In the genomic region with DNA sequence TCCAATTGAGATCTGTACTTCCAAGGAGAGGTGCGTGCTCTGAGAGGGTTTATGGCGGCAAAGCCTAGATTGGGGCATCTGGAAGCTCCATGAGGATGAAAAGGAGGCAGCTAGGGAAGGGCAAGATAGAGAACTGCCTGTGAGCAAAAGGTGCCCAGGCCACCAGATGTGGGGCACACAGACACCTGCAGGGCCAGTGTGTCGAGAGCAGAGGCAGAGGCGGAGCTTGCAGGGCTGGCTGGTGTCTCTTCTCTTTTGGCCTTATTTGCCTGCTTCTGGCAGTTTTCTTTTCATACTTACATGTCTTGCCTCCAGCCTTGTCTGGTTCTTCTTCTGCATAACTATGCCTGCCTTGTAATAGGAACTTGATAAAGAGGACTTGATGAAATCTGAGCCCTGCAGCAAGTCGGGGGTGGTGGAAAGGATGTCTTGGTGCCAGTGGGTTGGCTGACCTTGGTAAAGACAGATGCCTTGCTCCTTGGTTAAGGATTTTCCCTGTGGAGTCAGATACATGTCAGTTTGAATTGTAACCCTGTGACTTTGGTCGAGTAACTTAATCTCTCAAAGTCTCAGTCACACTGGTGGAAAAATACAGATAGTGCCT, we compare ENCODE assay signal across 32 cellular contexts.
DNase-seq lines count a peak whose midpoint lies in the region; ATAC-seq and TF ChIP-seq lines count a peak whose summit lies in the region.
"Had no signal": no experiment of that assay in that cellular context is flagged by ENCODE, and none has a peak within 500 bp of the region (broad histone marks: within the 10 kb centered on the region; RNA-seq: fewer than 3 reads in every experiment).

No MANE protein-coding gene starts in this region.

- H3K9me3 ChIP-seq in RWPE2 (ENCODE audit: severe bottlenecking): no peaks in the 10 kb centered on the region
- H3K9me3 ChIP-seq in PC-3 (ENCODE audit: low read length): no peaks in the 10 kb centered on the region
- H3K9me3 ChIP-seq: adrenal gland, colonic mucosa, upper lobe of left lung had no signal

- no TSS peak for BruUV-seq in PC-3 (replicated peaks; lab: Mats Ljungman, UMichigan)

- intact Hi-C loops in PC-3 (cut with micrococcal nuclease): no loop called here
- intact Hi-C loops in left ventricle myocardium superior (cut with micrococcal nuclease): no loop called here

- H3K4me2 ChIP-seq in GM23338: peak overlapping the region; percentile 62
- no peak overlapping the region for H3K4me2 ChIP-seq in PC-3 (ENCODE audit: low read length)

- H3K4me1 ChIP-seq in GM23338 (ENCODE audit: insufficient read depth) (peaks cover 24% of the 10 kb centered on the region), RWPE2 (ENCODE audit: insufficient read depth, poor library complexity, severe bottlenecking) (peaks cover 25% of the 10 kb centered on the region), PC-3 (ENCODE audit: insufficient read depth, low read length) (no peaks in the 10 kb centered on the region; the same call in 1 of the 2 replicates)
- H3K4me1 ChIP-seq: adrenal gland, colonic mucosa, upper lobe of left lung had no signal

- no peak overlapping the region for H3K9ac ChIP-seq in PC-3 (ENCODE audit: low read length)
- H3K9ac ChIP-seq: parathyroid adenoma had no signal

- no peaks in the 10 kb centered on the region for H3K36me3 ChIP-seq in GM23338 (ENCODE audit: insufficient read depth)
- H3K36me3 ChIP-seq in RWPE2 (ENCODE audit: low read depth): no peaks in the 10 kb centered on the region
- no peaks in the 10 kb centered on the region for H3K36me3 ChIP-seq in PC-3 (ENCODE audit: low read depth, low read length)
- H3K36me3 ChIP-seq: adrenal gland, colonic mucosa, upper lobe of left lung had no signal

- H3K4me3 ChIP-seq in GM23338 (no peak overlapping the region), RWPE2 (ENCODE audit: severe bottlenecking) (no peak overlapping the region), PC-3 (ENCODE audit: low read length) (no peak overlapping the region)
- H3K4me3 ChIP-seq: adrenal gland, colonic mucosa, upper lobe of left lung had no signal

- H3K9me3 Mint-ChIP-seq in GM23338: no peaks in the 10 kb centered on the region
- H3K9me3 Mint-ChIP-seq: activated B cell treated with CpG ODN at 0.5 μM for 24 hours; activated T-cell treated with anti-CD3 and anti-CD28 coated beads, Interleukin-2, amount 50 U/mL, for 72 hours; mesothelial cell of epicardium had no signal

- H4K20me1 ChIP-seq in GM23338 (replicated peaks; ENCODE audit: insufficient read depth): no peaks in the 10 kb centered on the region
- H4K20me1 ChIP-seq in PC-3 (ENCODE audit: low read length): no peaks in the 10 kb centered on the region

- POLR2A ChIA-PET in PC-3 (lab: Charles Lee; ENCODE audit: unreplicated experiment): no interaction called here

- CTCF ChIA-PET in PC-3 (lab: Charles Lee): no interaction called here

- peaks cover 57% of the 10 kb centered on the region for H3K4me1 Mint-ChIP-seq in GM23338
- H3K4me1 Mint-ChIP-seq: activated B cell treated with CpG ODN at 0.5 μM for 24 hours; stimulated activated memory B cell treated with anti-CD40 and anti-IgM and Interleukin-4, amounts not matched to agents 10 μg/mL and 1 μg/mL and 100 μg/mL, for 72 hours had no signal

- H3K27ac ChIP-seq in GM23338 (ENCODE audit: low read depth): no peak overlapping the region
- H3K27ac ChIP-seq in RWPE2 (ENCODE audit: poor library complexity, severe bottlenecking): peak overlapping the region; percentile 98
- H3K27ac ChIP-seq in PC-3 (ENCODE audit: low read length): no peak overlapping the region
- H3K27ac ChIP-seq: adrenal gland, colonic mucosa, HL-60, parathyroid adenoma, upper lobe of left lung had no signal

- DNase-seq in GM23338 (ENCODE audit: low spot score) (peak; percentile 22), RWPE2 (ENCODE audit: low spot score) (no peak), dedifferentiated amniotic fluid mesenchymal stem cell (ENCODE audit: extremely low spot score) (peak; percentile 47), omental fat pad (ENCODE audit: low spot score) (no peak), DMS 273 (lab: John Stamatoyannopoulos, UW; ENCODE audit: unreplicated experiment) (no peak), PC-3 (no peak), left ventricle myocardium superior (no peak)
- DNase-seq: activated B cell treated with CpG ODN at 0.5 μM for 24 hours; activated CD4-positive, alpha-beta T cell treated with anti-CD3 and anti-CD28 coated beads, Interleukin-2, amount 50 U/mL, for 4 hours; activated naive CD4-positive, alpha-beta T cell treated with Interleukin-2 at 50 U/mL for 16 hours; activated T-cell treated with anti-CD3 and anti-CD28 coated beads, Interleukin-2, amount 50 U/mL, for 72 hours; C1 segment of cervical spinal cord; colonic mucosa; COR-L47; EL; foreskin melanocyte; GOT3; Kasumi-1; left cardiac atrium; naive thymus-derived CD8-positive, alpha-beta T cell; right cardiac atrium; SHP77; stimulated activated CD4-positive, alpha-beta T cell treated with anti-CD3 and anti-CD28 coated beads, Interleukin-4, amount 100 ng/mL, for 4 hours; SW 1271; T-helper 9 cell; upper lobe of left lung had no signal

- H2AFZ ChIP-seq in GM23338: 0 out of 2 replicates have a peak overlapping the region, but pooled peaks have one; percentile 14
- no peak overlapping the region for H2AFZ ChIP-seq in PC-3 (ENCODE audit: low read length)
- H2AFZ ChIP-seq: parathyroid adenoma had no signal

- H3K27me3 Mint-ChIP-seq in GM23338 (ENCODE audit: insufficient read depth, low read depth, poor library complexity): peaks cover 4% of the 10 kb centered on the region
- H3K27me3 Mint-ChIP-seq: activated B cell treated with CpG ODN at 0.5 μM for 24 hours; stimulated activated memory B cell treated with anti-CD40 and anti-IgM and Interleukin-4, amounts not matched to agents 10 μg/mL and 1 μg/mL and 100 μg/mL, for 72 hours had no signal

- ATAC-seq in GM23338 (peak; percentile 57), RWPE2 (ENCODE audit: low read depth) (no peak), omental fat pad (ENCODE audit: low FRiP score) (peak; percentile 43), GM21737 (IDR thresholded peaks at IDR 0.05; ENCODE audit: unreplicated experiment) (no peak), PC-3 (no peak), left ventricle myocardium superior (no peak)
- ATAC-seq: activated T-cell treated with anti-CD3 and anti-CD28 coated beads, Interleukin-2, amount 50 U/mL, for 72 hours; naive thymus-derived CD8-positive, alpha-beta T cell; stimulated activated memory B cell treated with anti-CD40 and anti-IgM and Interleukin-4, amounts not matched to agents 10 μg/mL and 1 μg/mL and 100 μg/mL, for 72 hours had no signal

- no peaks in the 10 kb centered on the region for H3F3A ChIP-seq in GM23338 (replicated peaks; ENCODE audit: low read depth)
- no peaks in the 10 kb centered on the region for H3F3A ChIP-seq in PC-3 (ENCODE audit: low read length, unreplicated experiment)

- H3K79me2 ChIP-seq in GM23338 (replicated peaks; ENCODE audit: insufficient read depth) (no peaks in the 10 kb centered on the region), PC-3 (ENCODE audit: low read length) (no peaks in the 10 kb centered on the region)

- no peak overlapping the region for H3K4me3 Mint-ChIP-seq in GM23338
- H3K4me3 Mint-ChIP-seq: activated B cell treated with CpG ODN at 0.5 μM for 24 hours; activated T-cell treated with anti-CD3 and anti-CD28 coated beads, Interleukin-2, amount 50 U/mL, for 72 hours; mesothelial cell of epicardium; naive thymus-derived CD8-positive, alpha-beta T cell; stimulated activated memory B cell treated with anti-CD40 and anti-IgM and Interleukin-4, amounts not matched to agents 10 μg/mL and 1 μg/mL and 100 μg/mL, for 72 hours had no signal

- H3K36me3 Mint-ChIP-seq in GM23338 (ENCODE audit: low read depth): no peaks in the 10 kb centered on the region
- H3K36me3 Mint-ChIP-seq: mesothelial cell of epicardium; naive thymus-derived CD8-positive, alpha-beta T cell; stimulated activated memory B cell treated with anti-CD40 and anti-IgM and Interleukin-4, amounts not matched to agents 10 μg/mL and 1 μg/mL and 100 μg/mL, for 72 hours had no signal

- H3K27me3 ChIP-seq in GM23338 (ENCODE audit: insufficient read depth): no peaks in the 10 kb centered on the region
- no peaks in the 10 kb centered on the region for H3K27me3 ChIP-seq in RWPE2 (ENCODE audit: insufficient read depth, poor library complexity, severe bottlenecking)
- no peaks in the 10 kb centered on the region for H3K27me3 ChIP-seq in PC-3 (ENCODE audit: low read length)
- H3K27me3 ChIP-seq: adrenal gland, colonic mucosa, upper lobe of left lung had no signal

- no peak for TF ChIP-seq CTCF in GM23338 (conservative IDR thresholded peaks at IDR 0.05; ENCODE audit: low read depth in 2 of 2)
- TF ChIP-seq CTCF in RWPE2 (IDR thresholded peaks at IDR 0.05; ENCODE audit: poor library complexity, severe bottlenecking): no peak
- TF ChIP-seq CTCF in omental fat pad (IDR thresholded peaks at IDR 0.05): no peak
- no peak for TF ChIP-seq CTCF in PC-3 (conservative IDR thresholded peaks at IDR 0.05; ENCODE audit: low read depth, low read length)

- no peak overlapping the region for H3K27ac Mint-ChIP-seq in GM23338
- H3K27ac Mint-ChIP-seq: activated B cell treated with CpG ODN at 0.5 μM for 24 hours; activated T-cell treated with anti-CD3 and anti-CD28 coated beads, Interleukin-2, amount 50 U/mL, for 72 hours; mesothelial cell of epicardium; naive thymus-derived CD8-positive, alpha-beta T cell; stimulated activated memory B cell treated with anti-CD40 and anti-IgM and Interleukin-4, amounts not matched to agents 10 μg/mL and 1 μg/mL and 100 μg/mL, for 72 hours had no signal

- H3K9me2 ChIP-seq in GM23338 (ENCODE audit: insufficient read depth) (no peaks in the 10 kb centered on the region), PC-3 (replicated peaks; ENCODE audit: low read length) (no peaks in the 10 kb centered on the region)

TF ChIP-seq in GM23338, 12 proteins besides CTCF, POLR2A, EP300 and RAD21 (continues in another document):
- TF ChIP-seq STAT1 (IDR thresholded peaks at IDR 0.05; ENCODE audit: unreplicated experiment) (no peak), POLR2AphosphoS5 (IDR thresholded peaks at IDR 0.05; ENCODE audit: low read depth) (no peak), EZH2phosphoT487 (IDR thresholded peaks at IDR 0.05; ENCODE audit: unreplicated experiment) (no peak), CREB1 (CRISPR knock-in tag; IDR thresholded peaks at IDR 0.05; ENCODE audit: low read depth) (no peak), JUNB (IDR thresholded peaks at IDR 0.05; ENCODE audit: unreplicated experiment) (no peak), ZNF114 (CRISPR knock-in tag; IDR thresholded peaks at IDR 0.05) (no peak), ETS1 (IDR thresholded peaks at IDR 0.05) (no peak)

Comparison
In these comparisons a context has a peak if more than half of its experiments do, and no peak if none do; other contexts are left out.
1. ATAC-seq: peak in GM23338 (single experiment) and omental fat pad (single experiment); none in RWPE2 (single experiment), GM21737 (single experiment), PC-3 (single experiment) and left ventricle myocardium superior (single experiment).
2. DNase-seq: peak in GM23338 (single experiment) and dedifferentiated amniotic fluid mesenchymal stem cell (single experiment); none in RWPE2 (single experiment), omental fat pad (single experiment), DMS 273 (single experiment), PC-3 (single experiment) and left ventricle myocardium superior (single experiment).